In genomic region chr1:206955476-206956312, GRCh38 we compare ENCODE assay signal across 10 cellular contexts. TPM values are rescaled to one million over a fixed set of nuclear protein-coding genes. Genes with fewer than 3 reads are reported as not detected.
DNase-seq lines count a peak whose midpoint lies in the region; ATAC-seq, FAIRE-seq and TF ChIP-seq lines count a peak whose summit lies in the region.
"Had no signal": no experiment of that assay in that cellular context is flagged by ENCODE, and none has a peak within 500 bp of the region (broad histone marks: within the 10 kb centered on the region; RNA-seq: fewer than 3 reads in every experiment).

No MANE protein-coding gene starts in this region.

- no peaks in the 10 kb centered on the region for H3F3A ChIP-seq in smooth muscle cell (ENCODE audit: low read depth)

- peaks cover 44% of the 10 kb centered on the region for H3K4me1 ChIP-seq in GM12878 (ENCODE audit: control insufficient read depth, insufficient read depth, low read length)
- peaks cover 4% of the 10 kb centered on the region for H3K4me1 ChIP-seq in smooth muscle cell (ENCODE audit: low read depth)
- H3K4me1 ChIP-seq in tibial artery = peaks cover 0 to 4% (median 0%) of the 10 kb centered on the region in 4 donors

- no peak for TF ChIP-seq EP300 in GM12878 (IDR thresholded peaks at IDR 0.05; ENCODE audit: borderline replicate concordance in 1 of 2, control insufficient read depth in 1 of 2, low read depth in 2 of 2, low read length in 2 of 2)

- H2AFZ ChIP-seq in GM12878 (ENCODE audit: control insufficient read depth, low read depth, low read length) (peak overlapping the region; percentile 56), smooth muscle cell (ENCODE audit: low read depth) (peak overlapping the region; percentile 94)

- H3K36me3 ChIP-seq in GM12878 (ENCODE audit: control insufficient read depth in 2 of 2, insufficient read depth in 2 of 2, low read length in 1 of 2) (no peaks in the 10 kb centered on the region), smooth muscle cell (ENCODE audit: low read depth) (no peaks in the 10 kb centered on the region), tibial artery (no peaks in the 10 kb centered on the region)

- TF ChIP-seq RAD21 in GM12878 (IDR thresholded peaks at IDR 0.05; ENCODE audit: insufficient read depth, low read depth, low read length) = 0 out of 2 replicates have a peak, but pooled peaks have one; percentile 2

- FAIRE-seq in GM12878 (lab: Jason Lieb, UNC) = no peak

- SMC1A ChIA-PET in GM12878 (lab: Charles Lee; ENCODE audit: uncharacterized antibody, unreplicated experiment) = interaction anchor here (0.8 to 2.4 kb wide), 8 partner anchors 10 to 50 kb away, joined by 3 to 15 read pairs (median 4); partner anchors contain the start of gene FCAMR

- no peaks in the 10 kb centered on the region for H3K9me3 ChIP-seq in GM12878 (replicated peaks; ENCODE audit: control insufficient read depth, insufficient read depth, low read length)
- H3K9me3 ChIP-seq in smooth muscle cell (replicated peaks; ENCODE audit: low read depth) = no peaks in the 10 kb centered on the region
- H3K9me3 ChIP-seq in tibial artery = no peaks in the 10 kb centered on the region

- WGBS in GM12878 (ENCODE audit: insufficient coverage, insufficient replicate concordance, low lambda C conversion rate, missing lambda C conversion rate) = 42% methylated on average over 10 of the region's 10 CpGs
- 45% methylated on average over 10 of the region's 10 CpGs for WGBS in smooth muscle cell (ENCODE audit: low lambda C conversion rate)

- POLR2A ChIA-PET in GM12878 (lab: Charles Lee) = interaction anchor here (0.8 to 1.9 kb wide), 6 partner anchors 10 to 37 kb away, joined by 3 to 6 read pairs (median 4); partner anchors contain the start of genes FCAMR and FCMR

- intact Hi-C loops in GM12878 (cut with micrococcal nuclease; ENCODE audit: unreplicated experiment) = no loop called here
- intact Hi-C loops in tibial artery (cut with DNase I; ENCODE audit: low total_unique reads) = no loop called here

- peak overlapping the region; percentile 38 for H3K27ac ChIP-seq in GM12878 (ENCODE audit: control insufficient read depth, insufficient read depth)
- H3K27ac ChIP-seq in smooth muscle cell (ENCODE audit: low read depth) = no peak overlapping the region
- H3K27ac ChIP-seq in tibial artery = no peak overlapping the region

- TF ChIP-seq POLR2A in GM12878 (IDR thresholded peaks at IDR 0.05; ENCODE audit: low read depth, low read length) = no peak

- ATAC-seq in HG02610 (IDR thresholded peaks at IDR 0.05; ENCODE audit: unreplicated experiment) (peak; percentile 55), GM12878 (peak; percentile 78), GM19455 (IDR thresholded peaks at IDR 0.05; ENCODE audit: unreplicated experiment) (no peak)

- RAD21 ChIA-PET in GM12878 (lab: Charles Lee; ENCODE audit: unreplicated experiment) = interaction anchor here (0.8 to 3.1 kb wide), 6 partner anchors 10 to 120 kb away, joined by 3 to 17 read pairs (median 6); no protein-coding TSS in a partner anchor

- no peaks in the 10 kb centered on the region for H4K20me1 ChIP-seq in GM12878 (ENCODE audit: control insufficient read depth, insufficient read depth)
- no peaks in the 10 kb centered on the region for H4K20me1 ChIP-seq in smooth muscle cell (ENCODE audit: low read depth)

- TF ChIP-seq CTCF in GM12878 (IDR thresholded peaks at IDR 0.05 in 2 of 3, conservative IDR thresholded peaks at IDR 0.05 in 1 of 3; ENCODE audit: control insufficient read depth in 2 of 3, extremely low read depth in 1 of 3, insufficient read depth in 1 of 3, low read depth in 3 of 3, low read length in 3 of 3) (no peak), smooth muscle cell (IDR thresholded peaks at IDR 0.05; ENCODE audit: borderline replicate concordance, insufficient read depth, poor library complexity, severe bottlenecking) (no peak), tibial artery (IDR thresholded peaks at IDR 0.05) (no peak)

- H3K4me2 ChIP-seq in GM12878 (ENCODE audit: control insufficient read depth, insufficient read depth) = peak overlapping the region; percentile 64
- peak overlapping the region; percentile 38 for H3K4me2 ChIP-seq in smooth muscle cell

- H3K27me3 ChIP-seq in GM12878 (replicated peaks in 1 of 2; ENCODE audit: control insufficient read depth in 2 of 2, insufficient read depth in 2 of 2, low read length in 1 of 2) (no peaks in the 10 kb centered on the region), smooth muscle cell (ENCODE audit: low read depth) (no peaks in the 10 kb centered on the region), tibial artery (peaks cover 0 to 5% of the 10 kb centered on the region in 2 donors)

- peak; percentile 15 to 29 for DNase-seq in activated CD4-positive, alpha-beta T cell treated with anti-CD3 and anti-CD28 coated beads, Interleukin-2, amount 50 U/mL, for 48 hours
- no peak for DNase-seq in activated CD4-positive, alpha-beta T cell treated with anti-CD3 and anti-CD28 coated beads for 1 hour
- DNase-seq in GM12878 (ENCODE audit: low read depth, low spot score) = no peak
- DNase-seq in smooth muscle cell (lab: John Stamatoyannopoulos, UW; ENCODE audit: unreplicated experiment) = no peak
- no peak for DNase-seq in tibial artery
- DNase-seq in activated effector memory CD4-positive, alpha-beta T cell treated with anti-CD3 and anti-CD28 coated beads, Interleukin-2, amount 50 U/mL, for 16 hours = no peak

- H3K79me2 ChIP-seq in GM12878 (ENCODE audit: control insufficient read depth, insufficient read depth, low read length) = no peaks in the 10 kb centered on the region
- H3K79me2 ChIP-seq in smooth muscle cell (ENCODE audit: low read depth) = no peaks in the 10 kb centered on the region

- in situ Hi-C loops in GM12878 (cut with MboI) = no loop called here

- CTCF ChIA-PET in GM12878 (lab: Yijun Ruan, JAX) = interaction anchor here (0.8 to 3.9 kb wide), 11 partner anchors 13 to 221 kb away, joined by 3 to 44 read pairs (median 5); partner anchors contain the start of gene FCAMR

- H3K4me3 ChIP-seq in GM12878 (no peak overlapping the region), smooth muscle cell (no peak overlapping the region), tibial artery (no peak overlapping the region)

- BruUV-seq in GM12878 (replicated peaks; lab: Mats Ljungman, UMichigan) = no TSS peak

- H3K9ac ChIP-seq in GM12878 (ENCODE audit: control insufficient read depth, insufficient read depth, low read length) (no peak overlapping the region), smooth muscle cell (ENCODE audit: low read depth) (no peak overlapping the region)

RNA-seq across cellular contexts. Expression of gene PIGR, which starts 9.4 kb away (rescaled TPM):
- 0.59 and 0.61 TPM in 2 replicates for total RNA-seq in GM12878 (2013; cell fraction: nucleolus; rRNA removed)
- total RNA-seq in GM12878 (2014; rRNA removed) (1.6 and 1.8 TPM in 2 replicates), GM12878 (2014; rRNA removed; fragmentation: Illumina TruSeq; extraction: Trizol) (7.6 and 7.9 TPM in 2 replicates), GM12878 (2021) (4.7 and 5.0 TPM in 2 replicates), smooth muscle cell (not detected in 2 replicates)
- polyA plus RNA-seq in GM12878 (2011; ENCODE audit: low read depth) = 1.3 TPM
- polyA plus RNA-seq in GM12878 (2011; rRNA removed) (1.7 and 1.8 TPM in 2 replicates), GM12878 (2014; fragmentation: Illumina TruSeq; extraction: Trizol) (4.1 and 14.3 TPM in 2 replicates), GM12878 (2014; fragmentation: Nextera tagmentation; extraction: Ambion mirVana) (1 to 10 TPM; 1.1 to 2.0 TPM), GM12878 (2014; rRNA removed) (1.7 and 2.4 TPM in 2 replicates), GM12878 (2016; fragmentation: Nextera tagmentation; extraction: Ambion mirVana) (1 to 10 TPM in 1 of 2 experiments, under 1 TPM in 1; 0.96 to 1.2 TPM), smooth muscle cell (not detected in 2 replicates)
- polyA plus RNA-seq in GM12878 (2011; cell fraction: cytosol; rRNA removed) = 0.92 and 0.93 TPM in 2 replicates
- 1.0 TPM in 2 replicates for polyA plus RNA-seq in GM12878 (2011; cell fraction: nucleus; rRNA removed)
- 2.4 and 5.4 TPM in 2 replicates for polyA plus RNA-seq in GM12878 (2012)
- polyA minus RNA-seq in GM12878 (2011; rRNA and poly(A)+ RNA removed) = 3.9 and 4.7 TPM in 2 replicates
- 1.9 and 3.5 TPM in 2 replicates for polyA minus RNA-seq in GM12878 (2011; cell fraction: cytosol; rRNA and poly(A)+ RNA removed)
- polyA minus RNA-seq in GM12878 (2011; cell fraction: nucleus; rRNA and poly(A)+ RNA removed) = 4.5 and 5.0 TPM in 2 replicates
- total RNA-seq: SK-MEL-5 had no signal
- polyA plus RNA-seq: neural cell had no signal

RNA-seq across cellular contexts. Expression of gene FCAMR, which starts 14.6 kb away (rescaled TPM):
- 0.24 TPM in 1 of 2 replicates, not detected in the other for total RNA-seq in GM12878 (2013; cell fraction: nucleolus; rRNA removed)
- 0.06 and 0.16 TPM in 2 replicates for total RNA-seq in GM12878 (2014; rRNA removed)
- 0.04 and 0.14 TPM in 2 replicates for total RNA-seq in GM12878 (2014; rRNA removed; fragmentation: Illumina TruSeq; extraction: Trizol)
- total RNA-seq in GM12878 (2021) = not detected in 2 replicates
- polyA plus RNA-seq in GM12878 (2011; ENCODE audit: low read depth) = not detected
- 0.08 TPM in 1 of 2 replicates, not detected in the other for polyA plus RNA-seq in GM12878 (2011; rRNA removed)
- 0.08 and 0.12 TPM in 2 replicates for polyA plus RNA-seq in GM12878 (2011; cell fraction: cytosol; rRNA removed)
- polyA plus RNA-seq in GM12878 (2011; cell fraction: nucleus; rRNA removed) = 0.13 TPM in 1 of 2 replicates, not detected in the other
- 0.09 TPM in 1 of 2 replicates, not detected in the other for polyA plus RNA-seq in GM12878 (2012)
- 0.04 and 0.11 TPM in 2 replicates for polyA plus RNA-seq in GM12878 (2014; fragmentation: Illumina TruSeq; extraction: Trizol)
- polyA plus RNA-seq in GM12878 (2014; fragmentation: Nextera tagmentation; extraction: Ambion mirVana) = under 1 TPM in 1 of 2 experiments, not detected in 1; 0.05 TPM
- polyA plus RNA-seq in GM12878 (2014; rRNA removed) = 0.15 and 0.16 TPM in 2 replicates
- under 1 TPM in 1 of 2 experiments, not detected in 1; 0.14 TPM for polyA plus RNA-seq in GM12878 (2016; fragmentation: Nextera tagmentation; extraction: Ambion mirVana)
- 0.10 and 0.22 TPM in 2 replicates for polyA minus RNA-seq in GM12878 (2011; rRNA and poly(A)+ RNA removed)
- polyA minus RNA-seq in GM12878 (2011; cell fraction: cytosol; rRNA and poly(A)+ RNA removed) = not detected in 2 replicates
- 0.19 and 0.24 TPM in 2 replicates for polyA minus RNA-seq in GM12878 (2011; cell fraction: nucleus; rRNA and poly(A)+ RNA removed)
- total RNA-seq in smooth muscle cell = not detected in 2 replicates
- not detected in 2 replicates for polyA plus RNA-seq in smooth muscle cell
- total RNA-seq: SK-MEL-5 had no signal
- polyA plus RNA-seq: neural cell had no signal

RNA-seq across cellular contexts. Expression of gene FCMR, which starts 34.0 kb away (rescaled TPM):
- total RNA-seq in GM12878 (2013; cell fraction: nucleolus; rRNA removed) = 279 and 312 TPM in 2 replicates
- total RNA-seq in GM12878 (2014; rRNA removed) (112 and 125 TPM in 2 replicates), GM12878 (2014; rRNA removed; fragmentation: Illumina TruSeq; extraction: Trizol) (95.3 and 97.0 TPM in 2 replicates), GM12878 (2021) (191 and 207 TPM in 2 replicates), smooth muscle cell (not detected in 2 replicates)
- 172 TPM for polyA plus RNA-seq in GM12878 (2011; ENCODE audit: low read depth)
- polyA plus RNA-seq in GM12878 (2011; rRNA removed) (110 and 200 TPM in 2 replicates), GM12878 (2014; fragmentation: Illumina TruSeq; extraction: Trizol) (245 and 297 TPM in 2 replicates), GM12878 (2014; fragmentation: Nextera tagmentation; extraction: Ambion mirVana) (10 to 100 TPM; 79.7 to 81.7 TPM), GM12878 (2014; rRNA removed) (155 and 157 TPM in 2 replicates), GM12878 (2016; fragmentation: Nextera tagmentation; extraction: Ambion mirVana) (100 to 1,000 TPM; 107 to 120 TPM), smooth muscle cell (1.6 and 4.0 TPM in 2 replicates)
- polyA plus RNA-seq in GM12878 (2011; cell fraction: cytosol; rRNA removed) = 276 and 324 TPM in 2 replicates
- 227 and 311 TPM in 2 replicates for polyA plus RNA-seq in GM12878 (2011; cell fraction: nucleus; rRNA removed)
- polyA plus RNA-seq in GM12878 (2012) = 247 and 253 TPM in 2 replicates
- 217 and 266 TPM in 2 replicates for polyA minus RNA-seq in GM12878 (2011; rRNA and poly(A)+ RNA removed)
- polyA minus RNA-seq in GM12878 (2011; cell fraction: cytosol; rRNA and poly(A)+ RNA removed) = 72.0 and 80.5 TPM in 2 replicates
- 80.6 and 107 TPM in 2 replicates for polyA minus RNA-seq in GM12878 (2011; cell fraction: nucleus; rRNA and poly(A)+ RNA removed)
- polyA plus RNA-seq: neural cell had no signal

RNA-seq across cellular contexts. Expression of gene IL24, which starts 58.5 kb away (rescaled TPM):
- 0.29 TPM in 1 of 2 replicates, not detected in the other for total RNA-seq in GM12878 (2013; cell fraction: nucleolus; rRNA removed)
- 0.11 TPM in 2 replicates for total RNA-seq in GM12878 (2014; rRNA removed)
- total RNA-seq in GM12878 (2014; rRNA removed; fragmentation: Illumina TruSeq; extraction: Trizol) = 0.22 TPM in 1 of 2 replicates, not detected in the other
- 0.16 TPM in 1 of 2 replicates, not detected in the other for total RNA-seq in GM12878 (2021)
- 14.3 TPM for polyA plus RNA-seq in GM12878 (2011; ENCODE audit: low read depth)
- 0.05 and 0.19 TPM in 2 replicates for polyA plus RNA-seq in GM12878 (2011; rRNA removed)
- polyA plus RNA-seq in GM12878 (2011; cell fraction: cytosol; rRNA removed) = 0.03 TPM in 1 of 2 replicates, not detected in the other
- polyA plus RNA-seq in GM12878 (2011; cell fraction: nucleus; rRNA removed) = not detected in 2 replicates
- polyA plus RNA-seq in GM12878 (2012) = 28.2 and 39.9 TPM in 2 replicates
- 0.21 and 0.41 TPM in 2 replicates for polyA plus RNA-seq in GM12878 (2014; fragmentation: Illumina TruSeq; extraction: Trizol)
- 10 to 100 TPM; 19.0 to 19.8 TPM for polyA plus RNA-seq in GM12878 (2014; fragmentation: Nextera tagmentation; extraction: Ambion mirVana)
- 0.13 and 0.35 TPM in 2 replicates for polyA plus RNA-seq in GM12878 (2014; rRNA removed)
- polyA plus RNA-seq in GM12878 (2016; fragmentation: Nextera tagmentation; extraction: Ambion mirVana) = 1 to 10 TPM; 5.1 to 6.4 TPM
- not detected in 2 replicates for polyA minus RNA-seq in GM12878 (2011; rRNA and poly(A)+ RNA removed)
- polyA minus RNA-seq in GM12878 (2011; cell fraction: cytosol; rRNA and poly(A)+ RNA removed) = not detected in 2 replicates
- polyA minus RNA-seq in GM12878 (2011; cell fraction: nucleus; rRNA and poly(A)+ RNA removed) = not detected in 2 replicates
- total RNA-seq in smooth muscle cell = 1.5 and 1.8 TPM in 2 replicates
- polyA plus RNA-seq in smooth muscle cell = 1.9 and 3.1 TPM in 2 replicates
- polyA plus RNA-seq: neural cell had no signal

Comparison
In these comparisons a context has a peak if more than half of its experiments do, and no peak if none do; other contexts are left out.
1. DNase-seq: peak in activated CD4-positive, alpha-beta T cell treated with anti-CD3 and anti-CD28 coated beads, Interleukin-2, amount 50 U/mL, for 48 hours (2 of 2); none in activated CD4-positive, alpha-beta T cell treated with anti-CD3 and anti-CD28 coated beads for 1 hour (single experiment), GM12878 (single experiment), smooth muscle cell (single experiment), tibial artery (0 of 2) and activated effector memory CD4-positive, alpha-beta T cell treated with anti-CD3 and anti-CD28 coated beads, Interleukin-2, amount 50 U/mL, for 16 hours (single experiment).
2. RNA of gene FCMR, which starts 34.0 kb away (total RNA-seq): 95.3 to 312 TPM in GM12878; not detected in smooth muscle cell; every median in the first group is over 10 times any median in the second.